In genomic region chr17:74959826-74960738, GRCh38 we compare ENCODE assay signal across 15 cellular contexts. TPM values are rescaled to one million over a fixed set of nuclear protein-coding genes. Genes with fewer than 3 reads are reported as not detected.
DNase-seq lines count a peak whose midpoint lies in the region; ATAC-seq and TF ChIP-seq lines count a peak whose summit lies in the region.
"Had no signal": no experiment of that assay in that cellular context is flagged by ENCODE, and none has a peak within 500 bp of the region (broad histone marks: within the 10 kb centered on the region; RNA-seq: fewer than 3 reads in every experiment).

No MANE protein-coding gene starts in this region.

- peak; percentile 4 to 7 for ATAC-seq in activated T-cell treated with anti-CD3 and anti-CD28 coated beads, Interleukin-2, amount 50 U/mL, for 72 hours (replicated peaks in 1 of 2)
- no peak for ATAC-seq in activated T-cell treated with anti-CD3 and anti-CD28 coated beads, Interleukin-2, amount 50 U/mL, for 4 hours
- peak; percentile 23 to 25 for ATAC-seq in stimulated activated naive B cell treated with anti-CD40 and anti-IgM and Interleukin-4, amounts not matched to agents 10 μg/mL and 1 μg/mL and 100 μg/mL, for 72 hours (replicated peaks)

- no peaks in the 10 kb centered on the region for H3K27me3 Mint-ChIP-seq in activated T-cell treated with anti-CD3 and anti-CD28 coated beads, Interleukin-2, amount 50 U/mL, for 72 hours (ENCODE audit: low read depth)
- no peaks in the 10 kb centered on the region for H3K27me3 Mint-ChIP-seq in activated T-cell treated with anti-CD3 and anti-CD28 coated beads, Interleukin-2, amount 50 U/mL, for 4 hours (ENCODE audit: low read depth)
- peaks cover 12 to 41% of the 10 kb centered on the region in 2 donors for H3K27me3 Mint-ChIP-seq in stimulated activated naive B cell treated with anti-CD40 and anti-IgM and Interleukin-4, amounts not matched to agents 10 μg/mL and 1 μg/mL and 100 μg/mL, for 72 hours

- no peaks in the 10 kb centered on the region for H3K9me3 Mint-ChIP-seq in activated T-cell treated with anti-CD3 and anti-CD28 coated beads, Interleukin-2, amount 50 U/mL, for 72 hours
- no peaks in the 10 kb centered on the region for H3K9me3 Mint-ChIP-seq in activated T-cell treated with anti-CD3 and anti-CD28 coated beads, Interleukin-2, amount 50 U/mL, for 4 hours
- H3K9me3 Mint-ChIP-seq in stimulated activated naive B cell treated with anti-CD40 and anti-IgM and Interleukin-4, amounts not matched to agents 10 μg/mL and 1 μg/mL and 100 μg/mL, for 72 hours: no peaks in the 10 kb centered on the region

- DNase-seq in activated T-cell treated with anti-CD3 and anti-CD28 coated beads, Interleukin-2, amount 50 U/mL, for 72 hours: no peak
- DNase-seq in activated T-cell treated with anti-CD3 and anti-CD28 coated beads, Interleukin-2, amount 50 U/mL, for 4 hours: no peak
- peak; percentile 67 for DNase-seq in MV-4-11 (lab: John Stamatoyannopoulos, UW)
- peak; percentile 23 for DNase-seq in choroid plexus epithelial cell (ENCODE audit: low read depth)
- no peak for DNase-seq in stimulated activated naive B cell treated with anti-CD40 and anti-IgM and Interleukin-4, amounts not matched to agents 10 μg/mL and 1 μg/mL and 100 μg/mL, for 72 hours
- DNase-seq in iPS-NIHi11 (ENCODE audit: low spot score): no peak
- DNase-seq in NCI-H128 (lab: John Stamatoyannopoulos, UW; ENCODE audit: unreplicated experiment): no peak
- DNase-seq in amniotic stem cell (lab: John Stamatoyannopoulos, UW): no peak
- DNase-seq: amygdala, DMS79, Right ventricle myocardium superior had no signal

- no peaks in the 10 kb centered on the region for H3K36me3 Mint-ChIP-seq in activated T-cell treated with anti-CD3 and anti-CD28 coated beads, Interleukin-2, amount 50 U/mL, for 72 hours (ENCODE audit: insufficient read depth in 2 of 2)
- no peaks in the 10 kb centered on the region for H3K36me3 Mint-ChIP-seq in activated T-cell treated with anti-CD3 and anti-CD28 coated beads, Interleukin-2, amount 50 U/mL, for 4 hours (ENCODE audit: insufficient read depth)
- H3K36me3 Mint-ChIP-seq in stimulated activated naive B cell treated with anti-CD40 and anti-IgM and Interleukin-4, amounts not matched to agents 10 μg/mL and 1 μg/mL and 100 μg/mL, for 72 hours: no peaks in the 10 kb centered on the region

- no peak overlapping the region for H3K4me3 ChIP-seq in choroid plexus epithelial cell (ENCODE audit: low read depth, low read length)
- H3K4me3 ChIP-seq: skin epidermis had no signal

- no peak overlapping the region for H3K27ac Mint-ChIP-seq in activated T-cell treated with anti-CD3 and anti-CD28 coated beads, Interleukin-2, amount 50 U/mL, for 72 hours
- H3K27ac Mint-ChIP-seq in stimulated activated naive B cell treated with anti-CD40 and anti-IgM and Interleukin-4, amounts not matched to agents 10 μg/mL and 1 μg/mL and 100 μg/mL, for 72 hours: no peak overlapping the region

- no peak for TF ChIP-seq CTCF in choroid plexus epithelial cell (conservative IDR thresholded peaks at IDR 0.05; ENCODE audit: low read depth, low read length)

- peaks cover 5% of the 10 kb centered on the region for H3K4me1 Mint-ChIP-seq in activated T-cell treated with anti-CD3 and anti-CD28 coated beads, Interleukin-2, amount 50 U/mL, for 72 hours (ENCODE audit: low read depth)
- peaks cover 4% of the 10 kb centered on the region for H3K4me1 Mint-ChIP-seq in activated T-cell treated with anti-CD3 and anti-CD28 coated beads, Interleukin-2, amount 50 U/mL, for 4 hours (ENCODE audit: low read depth)
- H3K4me1 Mint-ChIP-seq in stimulated activated naive B cell treated with anti-CD40 and anti-IgM and Interleukin-4, amounts not matched to agents 10 μg/mL and 1 μg/mL and 100 μg/mL, for 72 hours: peaks cover 7 to 11% of the 10 kb centered on the region in 2 donors

- peak overlapping the region in 1 of 2 donors; percentile 5 for H3K4me3 Mint-ChIP-seq in activated T-cell treated with anti-CD3 and anti-CD28 coated beads, Interleukin-2, amount 50 U/mL, for 72 hours
- no peak overlapping the region for H3K4me3 Mint-ChIP-seq in activated T-cell treated with anti-CD3 and anti-CD28 coated beads, Interleukin-2, amount 50 U/mL, for 4 hours
- H3K4me3 Mint-ChIP-seq in stimulated activated naive B cell treated with anti-CD40 and anti-IgM and Interleukin-4, amounts not matched to agents 10 μg/mL and 1 μg/mL and 100 μg/mL, for 72 hours: no peak overlapping the region

RNA-seq across cellular contexts. Expression of gene HID1, which starts 12.5 kb away (rescaled TPM):
- 1 to 10 TPM; 7.3 to 7.4 TPM for total RNA-seq in activated T-cell treated with anti-CD3 and anti-CD28 coated beads, Interleukin-2, amount 50 U/mL, for 72 hours
- total RNA-seq in activated T-cell treated with anti-CD3 and anti-CD28 coated beads, Interleukin-2, amount 50 U/mL, for 4 hours: 1 to 10 TPM; 1.3 to 2.1 (median 2.0) TPM

RNA-seq across cellular contexts. Expression of gene OTOP3, which starts 24.4 kb away (rescaled TPM):
- not detected for total RNA-seq in activated T-cell treated with anti-CD3 and anti-CD28 coated beads, Interleukin-2, amount 50 U/mL, for 72 hours
- total RNA-seq in activated T-cell treated with anti-CD3 and anti-CD28 coated beads, Interleukin-2, amount 50 U/mL, for 4 hours: not detected
- total RNA-seq: frontal cortex, kidney epithelial cell, NCI-H460, Right ventricle myocardium superior had no signal

RNA-seq across cellular contexts. Expression of gene CDR2L, which starts 27.4 kb away (rescaled TPM):
- under 1 TPM; 0.56 to 0.72 TPM for total RNA-seq in activated T-cell treated with anti-CD3 and anti-CD28 coated beads, Interleukin-2, amount 50 U/mL, for 72 hours
- total RNA-seq in activated T-cell treated with anti-CD3 and anti-CD28 coated beads, Interleukin-2, amount 50 U/mL, for 4 hours: 1 to 10 TPM in 2 of 3 donors, under 1 TPM in 1; 0.84 to 1.3 (median 1.0) TPM

RNA-seq across cellular contexts. Expression of gene OTOP2, which starts 36.0 kb away (rescaled TPM):
- total RNA-seq in activated T-cell treated with anti-CD3 and anti-CD28 coated beads, Interleukin-2, amount 50 U/mL, for 72 hours: not detected
- total RNA-seq in activated T-cell treated with anti-CD3 and anti-CD28 coated beads, Interleukin-2, amount 50 U/mL, for 4 hours: not detected
- total RNA-seq: frontal cortex, kidney epithelial cell, NCI-H460, Right ventricle myocardium superior had no signal

RNA-seq across cellular contexts. Expression of gene USH1G, which starts 37.0 kb away (rescaled TPM):
- not detected for total RNA-seq in activated T-cell treated with anti-CD3 and anti-CD28 coated beads, Interleukin-2, amount 50 U/mL, for 72 hours
- not detected for total RNA-seq in activated T-cell treated with anti-CD3 and anti-CD28 coated beads, Interleukin-2, amount 50 U/mL, for 4 hours
- total RNA-seq: kidney epithelial cell, NCI-H460, Right ventricle myocardium superior had no signal

Comparison
In these comparisons a context has a peak if more than half of its experiments do, and no peak if none do; other contexts are left out.
1. ATAC-seq: peak in activated T-cell treated with anti-CD3 and anti-CD28 coated beads, Interleukin-2, amount 50 U/mL, for 72 hours (2 of 2) and stimulated activated naive B cell treated with anti-CD40 and anti-IgM and Interleukin-4, amounts not matched to agents 10 μg/mL and 1 μg/mL and 100 μg/mL, for 72 hours (2 of 2); none in activated T-cell treated with anti-CD3 and anti-CD28 coated beads, Interleukin-2, amount 50 U/mL, for 4 hours (0 of 2).
2. DNase-seq: peak in MV-4-11 (single experiment) and choroid plexus epithelial cell (single experiment); none in activated T-cell treated with anti-CD3 and anti-CD28 coated beads, Interleukin-2, amount 50 U/mL, for 72 hours (0 of 2), activated T-cell treated with anti-CD3 and anti-CD28 coated beads, Interleukin-2, amount 50 U/mL, for 4 hours (single experiment), stimulated activated naive B cell treated with anti-CD40 and anti-IgM and Interleukin-4, amounts not matched to agents 10 μg/mL and 1 μg/mL and 100 μg/mL, for 72 hours (single experiment), iPS-NIHi11 (single experiment), NCI-H128 (single experiment) and amniotic stem cell (single experiment).